18 cellular contexts compared by ENCODE assay signal in the genomic region with DNA sequence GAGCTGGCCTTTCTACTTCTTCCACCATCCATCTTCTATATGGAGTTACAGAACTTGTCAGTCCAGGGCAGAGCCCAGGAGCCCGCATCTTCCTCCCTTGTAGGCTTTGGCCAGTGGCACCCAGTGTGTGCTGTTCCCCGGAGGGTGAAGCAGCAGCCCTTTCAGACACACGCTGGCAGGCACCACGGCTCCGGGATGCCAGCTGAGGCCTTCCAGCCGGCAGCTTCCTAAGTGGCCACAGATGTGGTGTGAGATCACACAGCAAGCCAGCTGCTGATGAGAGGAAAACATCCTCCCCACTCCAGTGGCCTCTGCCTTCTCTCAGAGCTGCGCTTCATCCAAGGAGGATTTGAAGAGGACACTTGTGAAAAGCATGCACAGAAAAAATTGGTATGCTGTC. TPM values are rescaled to one million over a fixed set of nuclear protein-coding genes. Genes with fewer than 3 reads are reported as not detected.
DNase-seq lines count a peak whose midpoint lies in the region; ATAC-seq and TF ChIP-seq lines count a peak whose summit lies in the region.
"Had no signal": no experiment of that assay in that cellular context is flagged by ENCODE, and none has a peak within 500 bp of the region (broad histone marks: within the 10 kb centered on the region; RNA-seq: fewer than 3 reads in every experiment).

No MANE protein-coding gene starts in this region.

- BruUV-seq in OCI-LY7 (replicated peaks; lab: Mats Ljungman, UMichigan): no TSS peak

- H3K36me3 ChIP-seq in mucosa of descending colon (ENCODE audit: low read depth) (no peaks in the 10 kb centered on the region), OCI-LY7 (ENCODE audit: insufficient read depth, low read length) (no peaks in the 10 kb centered on the region)
- H3K36me3 ChIP-seq: adrenal gland, ovary had no signal

- CTCF ChIA-PET in OCI-LY7 (lab: Charles Lee; ENCODE audit: unreplicated experiment): no interaction called here

- intact Hi-C loops in mucosa of descending colon (cut with DNase I, micrococcal nuclease): no loop called here
- intact Hi-C loops in OCI-LY7 (cut with micrococcal nuclease; ENCODE audit: unreplicated experiment): no loop called here

- no peaks in the 10 kb centered on the region for H3K9me2 ChIP-seq in OCI-LY7 (ENCODE audit: insufficient read depth, low read length)

- POLR2A ChIA-PET in OCI-LY7 (lab: Charles Lee): interaction anchor here (0.7 kb wide), 1 partner anchor 262 kb away, joined by 5 read pairs; no protein-coding TSS in a partner anchor

- H3K4me2 ChIP-seq in OCI-LY7 (ENCODE audit: low read length): no peak overlapping the region

- TF ChIP-seq CTCF in mucosa of descending colon (IDR thresholded peaks at IDR 0.05): no peak
- TF ChIP-seq CTCF in OCI-LY7 (conservative IDR thresholded peaks at IDR 0.05; ENCODE audit: low read length): no peak

- H3K79me2 ChIP-seq in OCI-LY7 (ENCODE audit: insufficient read depth, low read depth, low read length): no peaks in the 10 kb centered on the region

- H3K9me3 ChIP-seq in mucosa of descending colon (no peaks in the 10 kb centered on the region), OCI-LY7 (ENCODE audit: low read length) (no peaks in the 10 kb centered on the region)
- H3K9me3 ChIP-seq: adrenal gland, ovary had no signal

- H3K4me3 ChIP-seq in mucosa of descending colon: no peak overlapping the region
- H3K4me3 ChIP-seq in OCI-LY7 (ENCODE audit: low read depth, low read length, poor library complexity, severe bottlenecking): no peak overlapping the region
- H3K4me3 ChIP-seq: adrenal gland, coronary artery, ovary had no signal

- H4K20me1 ChIP-seq in OCI-LY7 (ENCODE audit: insufficient read depth, low read length): no peaks in the 10 kb centered on the region

- H2AFZ ChIP-seq in OCI-LY7 (ENCODE audit: low read length): no peak overlapping the region

- DNase-seq in Ammon's horn (ENCODE audit: low spot score) (peak; percentile 87), NCI-H2171 (lab: John Stamatoyannopoulos, UW) (peak; percentile 33), epidermal melanocyte (ENCODE audit: insufficient read length, low spot score) (peak; percentile 54), myocyte (ENCODE audit: low read depth) (peak; percentile 7), ureter (ENCODE audit: low spot score) (no peak), HuH-7.5 (ENCODE audit: low spot score) (no peak), mucosa of descending colon (no peak), OCI-LY7 (ENCODE audit: low spot score) (no peak)
- DNase-seq: activated CD4-positive, alpha-beta T cell treated with anti-CD3 and anti-CD28 coated beads for 48 hours; activated T-cell treated with anti-CD3 and anti-CD28 coated beads, Interleukin-2, amount 50 U/mL, for 1 hour; adrenal gland; DMS79; mesenchymal stem cell; NCI-H345; ovary; T-helper 2 cell had no signal

- H3K4me1 ChIP-seq in mucosa of descending colon (ENCODE audit: low read depth) (peaks cover 12% of the 10 kb centered on the region), OCI-LY7 (ENCODE audit: insufficient read depth, low read length, poor library complexity, severe bottlenecking) (no peaks in the 10 kb centered on the region)
- H3K4me1 ChIP-seq: adrenal gland had no signal

- no peak overlapping the region for H3K27ac ChIP-seq in OCI-LY7 (ENCODE audit: low read depth, low read length, poor library complexity, severe bottlenecking)
- H3K27ac ChIP-seq: adrenal gland, coronary artery, ovary, RWPE1 had no signal

- no peak for ATAC-seq in mucosa of descending colon

RNA-seq across cellular contexts. Expression of gene CRABP1, which starts 24.1 kb away (rescaled TPM):
- total RNA-seq in myocyte (not detected in 2 replicates), ureter (not detected), mucosa of descending colon (1 to 10 TPM in 2 of 3 donors, under 1 TPM in 1; 0.67 to 6.2 (median 2.4) TPM), OCI-LY7 (2022) (not detected in 2 replicates)
- not detected for polyA plus RNA-seq in myocyte (2012)
- total RNA-seq in OCI-LY7 (2014; rRNA removed; shearing (Covaris generic)): not detected in 2 replicates

Comparison
In these comparisons a context has a peak if more than half of its experiments do, and no peak if none do; other contexts are left out.
1. DNase-seq: peak in Ammon's horn (single experiment), NCI-H2171 (single experiment), epidermal melanocyte (single experiment) and myocyte (single experiment); none in ureter (single experiment), HuH-7.5 (single experiment), mucosa of descending colon (0 of 3) and OCI-LY7 (single experiment).